ENCODE assay signal across 1 cellular context in genomic region chr3:31521468-31521867, GRCh38.
TF ChIP-seq lines count a peak whose summit lies in the region.

No MANE protein-coding gene starts in this region.

TF ChIP-seq in GM23338, 12 proteins besides CTCF, POLR2A, EP300 and RAD21 (continued from another document):
- TF ChIP-seq EZH2 (IDR thresholded peaks at IDR 0.05; ENCODE audit: low read depth, unreplicated experiment) = no peak
- no peak for TF ChIP-seq ZNF114 (CRISPR knock-in tag; IDR thresholded peaks at IDR 0.05)
- no peak for TF ChIP-seq ZNF331 (CRISPR knock-in tag; IDR thresholded peaks at IDR 0.05; ENCODE audit: low read depth)
- TF ChIP-seq, protein P1, sequence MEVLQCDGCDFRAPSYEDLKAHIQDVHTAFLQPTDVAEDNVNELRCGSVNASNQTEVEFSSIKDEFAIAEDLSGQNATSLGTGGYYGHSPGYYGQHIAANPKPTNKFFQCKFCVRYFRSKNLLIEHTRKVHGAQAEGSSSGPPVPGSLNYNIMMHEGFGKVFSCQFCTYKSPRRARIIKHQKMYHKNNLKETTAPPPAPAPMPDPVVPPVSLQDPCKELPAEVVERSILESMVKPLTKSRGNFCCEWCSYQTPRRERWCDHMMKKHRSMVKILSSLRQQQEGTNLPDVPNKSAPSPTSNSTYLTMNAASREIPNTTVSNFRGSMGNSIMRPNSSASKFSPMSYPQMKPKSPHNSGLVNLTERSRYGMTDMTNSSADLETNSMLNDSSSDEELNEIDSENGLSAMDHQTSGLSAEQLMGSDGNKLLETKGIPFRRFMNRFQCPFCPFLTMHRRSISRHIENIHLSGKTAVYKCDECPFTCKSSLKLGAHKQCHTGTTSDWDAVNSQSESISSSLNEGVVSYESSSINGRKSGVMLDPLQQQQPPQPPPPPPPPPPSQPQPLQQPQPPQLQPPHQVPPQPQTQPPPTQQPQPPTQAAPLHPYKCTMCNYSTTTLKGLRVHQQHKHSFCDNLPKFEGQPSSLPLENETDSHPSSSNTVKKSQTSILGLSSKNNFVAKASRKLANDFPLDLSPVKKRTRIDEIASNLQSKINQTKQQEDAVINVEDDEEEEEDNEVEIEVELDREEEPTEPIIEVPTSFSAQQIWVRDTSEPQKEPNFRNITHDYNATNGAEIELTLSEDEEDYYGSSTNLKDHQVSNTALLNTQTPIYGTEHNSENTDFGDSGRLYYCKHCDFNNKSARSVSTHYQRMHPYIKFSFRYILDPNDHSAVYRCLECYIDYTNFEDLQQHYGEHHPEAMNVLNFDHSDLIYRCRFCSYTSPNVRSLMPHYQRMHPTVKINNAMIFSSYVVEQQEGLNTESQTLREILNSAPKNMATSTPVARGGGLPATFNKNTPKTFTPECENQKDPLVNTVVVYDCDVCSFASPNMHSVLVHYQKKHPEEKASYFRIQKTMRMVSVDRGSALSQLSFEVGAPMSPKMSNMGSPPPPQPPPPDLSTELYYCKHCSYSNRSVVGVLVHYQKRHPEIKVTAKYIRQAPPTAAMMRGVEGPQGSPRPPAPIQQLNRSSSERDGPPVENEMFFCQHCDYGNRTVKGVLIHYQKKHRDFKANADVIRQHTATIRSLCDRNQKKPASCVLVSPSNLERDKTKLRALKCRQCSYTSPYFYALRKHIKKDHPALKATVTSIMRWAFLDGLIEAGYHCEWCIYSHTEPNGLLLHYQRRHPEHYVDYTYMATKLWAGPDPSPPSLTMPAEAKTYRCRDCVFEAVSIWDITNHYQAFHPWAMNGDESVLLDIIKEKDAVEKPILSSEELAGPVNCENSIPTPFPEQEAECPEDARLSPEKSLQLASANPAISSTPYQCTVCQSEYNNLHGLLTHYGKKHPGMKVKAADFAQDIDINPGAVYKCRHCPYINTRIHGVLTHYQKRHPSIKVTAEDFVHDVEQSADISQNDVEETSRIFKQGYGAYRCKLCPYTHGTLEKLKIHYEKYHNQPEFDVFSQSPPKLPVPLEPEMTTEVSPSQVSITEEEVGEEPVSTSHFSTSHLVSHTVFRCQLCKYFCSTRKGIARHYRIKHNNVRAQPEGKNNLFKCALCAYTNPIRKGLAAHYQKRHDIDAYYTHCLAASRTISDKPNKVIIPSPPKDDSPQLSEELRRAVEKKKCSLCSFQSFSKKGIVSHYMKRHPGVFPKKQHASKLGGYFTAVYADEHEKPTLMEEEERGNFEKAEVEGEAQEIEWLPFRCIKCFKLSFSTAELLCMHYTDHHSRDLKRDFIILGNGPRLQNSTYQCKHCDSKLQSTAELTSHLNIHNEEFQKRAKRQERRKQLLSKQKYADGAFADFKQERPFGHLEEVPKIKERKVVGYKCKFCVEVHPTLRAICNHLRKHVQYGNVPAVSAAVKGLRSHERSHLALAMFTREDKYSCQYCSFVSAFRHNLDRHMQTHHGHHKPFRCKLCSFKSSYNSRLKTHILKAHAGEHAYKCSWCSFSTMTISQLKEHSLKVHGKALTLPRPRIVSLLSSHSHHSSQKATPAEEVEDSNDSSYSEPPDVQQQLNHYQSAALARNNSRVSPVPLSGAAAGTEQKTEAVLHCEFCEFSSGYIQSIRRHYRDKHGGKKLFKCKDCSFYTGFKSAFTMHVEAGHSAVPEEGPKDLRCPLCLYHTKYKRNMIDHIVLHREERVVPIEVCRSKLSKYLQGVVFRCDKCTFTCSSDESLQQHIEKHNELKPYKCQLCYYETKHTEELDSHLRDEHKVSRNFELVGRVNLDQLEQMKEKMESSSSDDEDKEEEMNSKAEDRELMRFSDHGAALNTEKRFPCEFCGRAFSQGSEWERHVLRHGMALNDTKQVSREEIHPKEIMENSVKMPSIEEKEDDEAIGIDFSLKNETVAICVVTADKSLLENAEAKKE (CRISPR knock-in tag; IDR thresholded peaks at IDR 0.05) = no peak
